Comparison of ENCODE assay signal across 24 cellular contexts in genomic region chr1:174239541-174239940, GRCh38.
A peak's percentile ranks its signal among the peaks of the same experiment; 100 is the strongest.
DNase-seq lines count a peak whose midpoint lies in the region; ATAC-seq, FAIRE-seq and TF ChIP-seq lines count a peak whose summit lies in the region.
"Had no signal": no experiment of that assay in that cellular context is flagged by ENCODE, and none has a peak within 500 bp of the region (broad histone marks: within the 10 kb centered on the region; RNA-seq: fewer than 3 reads in every experiment).

No MANE protein-coding gene starts in this region.

- no peaks in the 10 kb centered on the region; the same call in 1 of the 2 replicates for H3K9me3 ChIP-seq in HUES48 (ENCODE audit: control insufficient read depth, insufficient read depth, low read length)

- WGBS in urinary bladder: 86% methylated on average over 1 of the region's 1 CpG

- H3K9ac ChIP-seq in HUES48 (ENCODE audit: low read depth, low read length): no peak overlapping the region

- H3K27ac ChIP-seq in HUES48 (ENCODE audit: low read depth, low read length) (no peak overlapping the region), urinary bladder (ENCODE audit: low read depth) (peak overlapping the region; percentile 18)

- no peak for TF ChIP-seq POLR2A in GM12892 (IDR thresholded peaks at IDR 0.05; ENCODE audit: low read depth, low read length)

- no peak overlapping the region for H3K4me3 Mint-ChIP-seq in activated T-cell treated with anti-CD3 and anti-CD28 coated beads, Interleukin-2, amount 50 U/mL, for 24 hours
- H3K4me3 Mint-ChIP-seq: activated B cell treated with CpG ODN at 0.5 μM for 24 hours; activated CD8-positive, alpha-beta T cell treated with anti-CD3 and anti-CD28 coated beads, Interleukin-2, amount 10 ng/mL, durations not matched to agents 7 days and 5 days; activated naive CD8-positive, alpha-beta T cell; brain; dendritic cell treated with granulocyte-macrophage colony-stimulating factor and Interleukin-4, amounts not matched to agents 40 ng/mL and 50 ng/mL, for 4 days; naive thymus-derived CD8-positive, alpha-beta T cell had no signal

- ATAC-seq in GM21447 (IDR thresholded peaks at IDR 0.05; ENCODE audit: unreplicated experiment): no peak
- ATAC-seq: activated CD8-positive, alpha-beta T cell treated with anti-CD3 and anti-CD28 coated beads, Interleukin-2, amount 10 ng/mL, durations not matched to agents 7 days and 5 days; naive thymus-derived CD8-positive, alpha-beta T cell had no signal

- no peak for TF ChIP-seq CTCF in bronchial epithelial cell (IDR thresholded peaks at IDR 0.05; ENCODE audit: insufficient read depth, low read length, severe bottlenecking)

- DNase-seq in bronchial epithelial cell (ENCODE audit: low read depth): peak; percentile 46
- DNase-seq in kidney tubule cell (ENCODE audit: low spot score): peak; percentile 16
- DNase-seq in activated T-cell treated with anti-CD3 and anti-CD28 coated beads, Interleukin-2, amount 50 U/mL, for 24 hours: no peak
- no peak for DNase-seq in GM12892 (ENCODE audit: insufficient read length)
- DNase-seq: activated B cell treated with CpG ODN at 0.5 μM for 24 hours; activated CD8-positive, alpha-beta T cell treated with anti-CD3 and anti-CD28 coated beads, Interleukin-2, amount 10 ng/mL, durations not matched to agents 7 days and 5 days; activated T-cell treated with anti-CD3 and anti-CD28 coated beads, Interleukin-2, amount 50 U/mL, for 48 hours; erythroblast; GOT3; Karpas-422; mammary epithelial cell; naive thymus-derived CD8-positive, alpha-beta T cell; NCI-H1092; NCI-H2029 treated with DMSO at 0.1 percent for 48 hours; SHP77; small intestine; stimulated activated CD4-positive, alpha-beta T cell treated with anti-CD3 and anti-CD28 coated beads, Interleukin-4, amount 100 ng/mL, for 24 hours; T-helper 2 cell had no signal

- no peaks in the 10 kb centered on the region for H3K27me3 Mint-ChIP-seq in activated T-cell treated with anti-CD3 and anti-CD28 coated beads, Interleukin-2, amount 50 U/mL, for 24 hours
- H3K27me3 Mint-ChIP-seq: activated B cell treated with CpG ODN at 0.5 μM for 24 hours; activated naive CD8-positive, alpha-beta T cell; brain; dendritic cell treated with granulocyte-macrophage colony-stimulating factor and Interleukin-4, amounts not matched to agents 40 ng/mL and 50 ng/mL, for 4 days; naive thymus-derived CD8-positive, alpha-beta T cell had no signal

- no peak overlapping the region for H3K27ac Mint-ChIP-seq in activated T-cell treated with anti-CD3 and anti-CD28 coated beads, Interleukin-2, amount 50 U/mL, for 24 hours
- H3K27ac Mint-ChIP-seq: activated B cell treated with CpG ODN at 0.5 μM for 24 hours; activated CD8-positive, alpha-beta T cell treated with anti-CD3 and anti-CD28 coated beads, Interleukin-2, amount 10 ng/mL, durations not matched to agents 7 days and 5 days; activated naive CD8-positive, alpha-beta T cell; brain; dendritic cell treated with granulocyte-macrophage colony-stimulating factor and Interleukin-4, amounts not matched to agents 40 ng/mL and 50 ng/mL, for 4 days had no signal

- FAIRE-seq in bronchial epithelial cell (lab: Jason Lieb, UNC) (no peak), GM12892 (lab: Jason Lieb, UNC) (no peak)
- FAIRE-seq: small intestine had no signal

- H3K4me3 ChIP-seq in HUES48 (ENCODE audit: low read depth, low read length): peak overlapping the region; percentile 55; the same call in 1 of the 2 replicates
- H3K4me3 ChIP-seq in bronchial epithelial cell (ENCODE audit: low read depth, low read length): peak overlapping the region; percentile 24
- H3K4me3 ChIP-seq in urinary bladder (ENCODE audit: low read depth, low read length): no peak overlapping the region

- no peaks in the 10 kb centered on the region for H3K9me3 Mint-ChIP-seq in activated T-cell treated with anti-CD3 and anti-CD28 coated beads, Interleukin-2, amount 50 U/mL, for 24 hours
- H3K9me3 Mint-ChIP-seq: activated B cell treated with CpG ODN at 0.5 μM for 24 hours; dendritic cell treated with granulocyte-macrophage colony-stimulating factor and Interleukin-4, amounts not matched to agents 40 ng/mL and 50 ng/mL, for 4 days; naive thymus-derived CD8-positive, alpha-beta T cell had no signal

- H3K4me1 ChIP-seq in HUES48 (ENCODE audit: control insufficient read depth, insufficient read depth, low read length): no peaks in the 10 kb centered on the region
- H3K4me1 ChIP-seq in urinary bladder (ENCODE audit: insufficient read depth): no peaks in the 10 kb centered on the region

- H3K36me3 ChIP-seq in HUES48 (ENCODE audit: control insufficient read depth, insufficient read depth, low read length) (peaks cover 6% of the 10 kb centered on the region; the same call in 1 of the 2 replicates), bronchial epithelial cell (ENCODE audit: control insufficient read depth, insufficient read depth, low read length) (no peaks in the 10 kb centered on the region), urinary bladder (ENCODE audit: insufficient read depth) (no peaks in the 10 kb centered on the region)

- H3K4me1 Mint-ChIP-seq in activated T-cell treated with anti-CD3 and anti-CD28 coated beads, Interleukin-2, amount 50 U/mL, for 24 hours (ENCODE audit: low read depth): no peaks in the 10 kb centered on the region
- H3K4me1 Mint-ChIP-seq: brain had no signal

- H3K27me3 ChIP-seq in HUES48 (ENCODE audit: control insufficient read depth, insufficient read depth, low read length): no peaks in the 10 kb centered on the region
- H3K27me3 ChIP-seq in bronchial epithelial cell (ENCODE audit: control insufficient read depth, insufficient read depth, low read length): no peaks in the 10 kb centered on the region

- H3K36me3 Mint-ChIP-seq in activated T-cell treated with anti-CD3 and anti-CD28 coated beads, Interleukin-2, amount 50 U/mL, for 24 hours (ENCODE audit: low read depth): peaks cover 45% of the 10 kb centered on the region

Comparison
In these comparisons a context has a peak if more than half of its experiments do, and no peak if none do; other contexts are left out.
1. DNase-seq: peak in bronchial epithelial cell (single experiment) and kidney tubule cell (single experiment); none in activated T-cell treated with anti-CD3 and anti-CD28 coated beads, Interleukin-2, amount 50 U/mL, for 24 hours (single experiment) and GM12892 (single experiment).